Comparison of ENCODE assay signal across 14 cellular contexts in the genomic region with DNA sequence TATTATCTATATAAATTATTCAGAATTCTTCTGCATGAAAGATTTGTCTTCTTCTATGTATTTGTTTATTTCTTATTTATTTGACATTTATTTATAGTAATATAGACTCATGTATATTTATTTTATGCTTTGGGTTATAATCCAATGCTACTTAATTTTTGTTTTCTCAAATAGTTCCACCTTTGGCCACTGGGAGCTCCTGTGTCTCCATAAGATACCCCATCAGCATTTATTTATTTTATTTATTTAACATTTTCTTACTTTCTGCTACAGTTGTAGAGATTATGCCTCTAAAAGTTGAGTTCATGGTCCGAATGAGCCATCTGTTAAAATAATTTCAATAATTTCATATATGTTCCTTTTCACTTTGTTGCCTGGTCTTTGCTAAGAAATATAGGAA.
DNase-seq lines count a peak whose midpoint lies in the region; ATAC-seq, FAIRE-seq and TF ChIP-seq lines count a peak whose summit lies in the region.
"Had no signal": no experiment of that assay in that cellular context is flagged by ENCODE, and none has a peak within 500 bp of the region (broad histone marks: within the 10 kb centered on the region; RNA-seq: fewer than 3 reads in every experiment).

No MANE protein-coding gene starts in this region.

- H2BK120ac ChIP-seq in mesenchymal stem cell (ENCODE audit: low read depth, low read length), result no peak overlapping the region

- no peak overlapping the region for H3K14ac ChIP-seq in mesenchymal stem cell (ENCODE audit: low read length in 2 of 2)

- no peak overlapping the region for H3K9ac ChIP-seq in mesenchymal stem cell (ENCODE audit: low read length)

- H3K79me1 ChIP-seq in mesenchymal stem cell (replicated peaks; ENCODE audit: low read length, poor library complexity, severe bottlenecking), result no peaks in the 10 kb centered on the region

- POLR2A ChIA-PET in CD8-positive, alpha-beta memory T cell (lab: Charles Lee), result no interaction called here

- no peak for ATAC-seq in HG03280 (IDR thresholded peaks at IDR 0.05; ENCODE audit: unreplicated experiment)

- no peak overlapping the region for H4K91ac ChIP-seq in mesenchymal stem cell (ENCODE audit: low read length)

- no peak overlapping the region for H4K8ac ChIP-seq in mesenchymal stem cell (ENCODE audit: low read length)

- H3K36me3 ChIP-seq in mesenchymal stem cell (ENCODE audit: control insufficient read depth in 1 of 2, insufficient read depth in 2 of 2, low read depth in 1 of 2, low read length in 2 of 2), result no peaks in the 10 kb centered on the region
- no peaks in the 10 kb centered on the region for H3K36me3 ChIP-seq in CD8-positive, alpha-beta memory T cell (ENCODE audit: insufficient read depth, low read length)

- no peak overlapping the region for H3K23ac ChIP-seq in mesenchymal stem cell (ENCODE audit: low read length in 2 of 2)

- no peak overlapping the region for H2AK5ac ChIP-seq in mesenchymal stem cell (ENCODE audit: low read length, severe bottlenecking)

- H2BK5ac ChIP-seq in mesenchymal stem cell (ENCODE audit: low read depth, low read length, poor library complexity, severe bottlenecking), result no peak overlapping the region

- no peak overlapping the region for H3K4me2 ChIP-seq in mesenchymal stem cell (ENCODE audit: low read length, poor library complexity, severe bottlenecking)

- H3K4me1 Mint-ChIP-seq in CD8-positive, alpha-beta memory T cell, result no peaks in the 10 kb centered on the region
- H3K4me1 Mint-ChIP-seq: IgD-negative memory B cell had no signal

- FAIRE-seq in D721Med (lab: Jason Lieb, UNC), result no peak

- H3K4me3 ChIP-seq in coronary artery (no peak overlapping the region), mesenchymal stem cell (ENCODE audit: insufficient read depth in 1 of 2, low read depth in 1 of 2, low read length in 2 of 2) (no peak overlapping the region)
- H3K4me3 ChIP-seq in CD8-positive, alpha-beta memory T cell (ENCODE audit: low read length), result no peak overlapping the region
- H3K4me3 ChIP-seq: dorsolateral prefrontal cortex had no signal

- WGBS in mesenchymal stem cell, result no CpG with 5 or more reads among the region's 1 CpG

- H3K9me3 ChIP-seq in mesenchymal stem cell (ENCODE audit: control insufficient read depth, low read length), result peaks cover 8% of the 10 kb centered on the region
- H3K9me3 ChIP-seq in CD8-positive, alpha-beta memory T cell (ENCODE audit: low read length), result no peaks in the 10 kb centered on the region

- DNase-seq in D721Med (ENCODE audit: insufficient read length, low spot score) (no peak), Kasumi-1 (lab: John Stamatoyannopoulos, UW) (peak; percentile 18 to 21), coronary artery (ENCODE audit: low spot score) (no peak), mesenchymal stem cell (peak; percentile 9), activated gamma-delta T cell (lab: John Stamatoyannopoulos, UW) (no peak), NCI-H2227 treated with DMSO at 0.1 percent for 48 hours (lab: John Stamatoyannopoulos, UW) (no peak)
- DNase-seq in CD8-positive, alpha-beta memory T cell, result no peak
- DNase-seq: activated naive CD4-positive, alpha-beta T cell; DMS153; dorsolateral prefrontal cortex; NCI-H446 treated with DMSO at 0.1 percent for 48 hours; stimulated activated CD4-positive, alpha-beta T cell treated with anti-CD3 and anti-CD28 coated beads, Interleukin-2, amount 100 ng/mL, for 48 hours had no signal

- CTCF ChIA-PET in CD8-positive, alpha-beta memory T cell (lab: Charles Lee), result no interaction called here

- H3K27ac ChIP-seq in coronary artery (no peak overlapping the region), mesenchymal stem cell (ENCODE audit: low read length, poor library complexity, severe bottlenecking) (no peak overlapping the region)
- no peak overlapping the region for H3K27ac ChIP-seq in CD8-positive, alpha-beta memory T cell (ENCODE audit: low read depth, low read length)
- H3K27ac ChIP-seq: dorsolateral prefrontal cortex had no signal

- H2BK15ac ChIP-seq in mesenchymal stem cell (ENCODE audit: low read depth, poor library complexity, severe bottlenecking), result no peak overlapping the region

- H2BK12ac ChIP-seq in mesenchymal stem cell (ENCODE audit: low read length in 2 of 2), result no peak overlapping the region

- no peak overlapping the region for H3K18ac ChIP-seq in mesenchymal stem cell (ENCODE audit: low read depth in 1 of 2, low read length in 2 of 2)

- H3K4me1 ChIP-seq in mesenchymal stem cell (ENCODE audit: control insufficient read depth, insufficient read depth, low read depth, low read length), result no peaks in the 10 kb centered on the region
- no peaks in the 10 kb centered on the region for H3K4me1 ChIP-seq in CD8-positive, alpha-beta memory T cell (ENCODE audit: insufficient read depth, low read length)

- H2AFZ ChIP-seq in mesenchymal stem cell (ENCODE audit: low read depth, low read length), result no peak overlapping the region

- no peaks in the 10 kb centered on the region for H3K27me3 ChIP-seq in mesenchymal stem cell (ENCODE audit: control insufficient read depth in 1 of 2, insufficient read depth in 1 of 2, low read length in 2 of 2)
- no peaks in the 10 kb centered on the region for H3K27me3 ChIP-seq in CD8-positive, alpha-beta memory T cell (ENCODE audit: insufficient read depth, low read length, poor library complexity, severe bottlenecking)
- H3K27me3 ChIP-seq: dorsolateral prefrontal cortex had no signal

- H3K27me3 Mint-ChIP-seq in CD8-positive, alpha-beta memory T cell, result no peaks in the 10 kb centered on the region
- H3K27me3 Mint-ChIP-seq: IgD-negative memory B cell had no signal

- H3K36me3 Mint-ChIP-seq in CD8-positive, alpha-beta memory T cell, result no peaks in the 10 kb centered on the region
- H3K36me3 Mint-ChIP-seq: IgD-negative memory B cell had no signal

- TF ChIP-seq CTCF in D721Med (IDR thresholded peaks at IDR 0.05; ENCODE audit: insufficient read depth, missing control alignments) (peak; percentile 5), coronary artery (IDR thresholded peaks at IDR 0.05) (peak; percentile 14)

- H3K9me3 Mint-ChIP-seq in CD8-positive, alpha-beta memory T cell, result peaks cover 5 to 16% (median 7%) of the 10 kb centered on the region in 5 donors

- H3K4me3 Mint-ChIP-seq in CD8-positive, alpha-beta memory T cell, result no peak overlapping the region
- H3K4me3 Mint-ChIP-seq: IgD-negative memory B cell had no signal

- H3K4ac ChIP-seq in mesenchymal stem cell (ENCODE audit: low read depth in 1 of 2, low read length in 2 of 2), result no peak overlapping the region

- no peak overlapping the region for H3K27ac Mint-ChIP-seq in CD8-positive, alpha-beta memory T cell
- H3K27ac Mint-ChIP-seq: IgD-negative memory B cell had no signal

Comparison
In these comparisons a context has a peak if more than half of its experiments do, and no peak if none do; other contexts are left out.
1. DNase-seq: peak in Kasumi-1 (2 of 2) and mesenchymal stem cell (single experiment); none in D721Med (single experiment), coronary artery (single experiment), activated gamma-delta T cell (single experiment), CD8-positive, alpha-beta memory T cell (0 of 5) and NCI-H2227 treated with DMSO at 0.1 percent for 48 hours (single experiment).